ENCODE assay signal across 8 cellular contexts in genomic region chr11:121292503-121293275, GRCh38. TPM values are rescaled to one million over a fixed set of nuclear protein-coding genes. Genes with fewer than 3 reads are reported as not detected.
DNase-seq lines count a peak whose midpoint lies in the region; ATAC-seq and TF ChIP-seq lines count a peak whose summit lies in the region.

TSS of gene SC5D (plus strand) at chr11:121292771. CDS start at chr11:121303376, 10,605 bp downstream.

- POLR2A ChIA-PET in Panc1 (lab: Charles Lee), result interaction anchor here (0.7 kb wide), 1 partner anchor 10 kb away, joined by 4 read pairs; no protein-coding TSS in a partner anchor

- in situ Hi-C loops in Panc1 (cut with HindIII; ENCODE audit: low pct_unique_long_range_greater_than_20kb, low sequenced_read_pairs), result no loop called here

- ATAC-seq in GM21723 (IDR thresholded peaks at IDR 0.05; ENCODE audit: unreplicated experiment) (peak; percentile 97), Panc1 (peak; percentile 99), esophagus mucosa (peak; percentile 100)

- H3K27ac ChIP-seq in Panc1 (ENCODE audit: low read length) (peak within 1 kb of the TSS; percentile 91), muscle layer of colon (ENCODE audit: low read depth, low read length) (peak within 1 kb of the TSS; percentile 89)

- H3K4me3 ChIP-seq in Panc1 (ENCODE audit: low read depth in 2 of 2, low read length in 2 of 2) (peak within 1 kb of the TSS; percentile 83 to 85), muscle layer of colon (ENCODE audit: low read depth in 1 of 2, low read length in 2 of 2) (peak within 1 kb of the TSS; percentile 78 to 81)

- CTCF ChIA-PET in Panc1 (lab: Charles Lee), result no interaction called here

- H3K9me3 ChIP-seq in Panc1 (ENCODE audit: control insufficient read depth, insufficient read depth, low read depth, low read length), result no peaks in the 10 kb centered on the region
- no peaks in the 10 kb centered on the region for H3K9me3 ChIP-seq in muscle layer of colon (ENCODE audit: low read length)

- H3K27me3 ChIP-seq in Panc1 (ENCODE audit: control insufficient read depth, insufficient read depth, low read length) (peaks cover 20% of the 10 kb centered on the region; the same call in 1 of the 2 replicates), muscle layer of colon (ENCODE audit: control insufficient read depth in 1 of 2, insufficient read depth in 2 of 2, low read length in 2 of 2) (no peaks in the 10 kb centered on the region)

- DNase-seq in DMS53 (lab: John Stamatoyannopoulos, UW) (peak; percentile 98), KG1 (lab: John Stamatoyannopoulos, UW) (peak; percentile 91), Panc1 (ENCODE audit: low read depth, low spot score) (peak; percentile 54)
- peak; percentile 95 to 96 for DNase-seq in activated T-cell treated with anti-CD3 and anti-CD28 coated beads, Interleukin-2, amount 50 U/mL, for 48 hours
- DNase-seq in stimulated activated CD8-positive, alpha-beta memory T cell treated with anti-CD3 and anti-CD28 coated beads, Interleukin-7, amount 100 ng/mL, for 24 hours (ENCODE audit: low read depth), result peak; percentile 83

- no TSS peak for BruUV-seq in Panc1 (replicated peaks; lab: Mats Ljungman, UMichigan)

- no peak for TF ChIP-seq CTCF in Panc1 (IDR thresholded peaks at IDR 0.05)

- H3K36me3 ChIP-seq in Panc1 (ENCODE audit: control insufficient read depth, insufficient read depth, low read length), result peaks cover 2% of the 10 kb centered on the region; the same call in 1 of the 2 replicates
- H3K36me3 ChIP-seq in muscle layer of colon (ENCODE audit: insufficient read depth, low read length), result no peaks in the 10 kb centered on the region

- H3K4me1 ChIP-seq in Panc1 (ENCODE audit: control insufficient read depth, insufficient read depth, low read length) (peaks cover 18% of the 10 kb centered on the region), muscle layer of colon (ENCODE audit: insufficient read depth, low read length) (peaks cover 10% of the 10 kb centered on the region)

- intact Hi-C loops in Panc1 (cut with micrococcal nuclease; ENCODE audit: unreplicated experiment), result no loop called here

- peak within 1 kb of the TSS; percentile 89 for H3K9ac ChIP-seq in muscle layer of colon (ENCODE audit: low read length)

RNA-seq across cellular contexts. Expression of gene SC5D, which starts in this region (rescaled TPM):
- total RNA-seq in Panc1 (2021; ENCODE audit: unreplicated experiment), result 54.3 TPM
- polyA plus RNA-seq in Panc1 (2012; ENCODE audit: insufficient read length), result 30.9 TPM
- total RNA-seq in esophagus mucosa, result 47.9 TPM

Comparison
In these comparisons a context has a peak if more than half of its experiments do, and no peak if none do; other contexts are left out.
1. Peak in every context shown above with its lines: DNase-seq, ATAC-seq, H3K4me3 ChIP-seq and H3K27ac ChIP-seq.